Comparison of ENCODE assay signal across 24 cellular contexts in the genomic region with DNA sequence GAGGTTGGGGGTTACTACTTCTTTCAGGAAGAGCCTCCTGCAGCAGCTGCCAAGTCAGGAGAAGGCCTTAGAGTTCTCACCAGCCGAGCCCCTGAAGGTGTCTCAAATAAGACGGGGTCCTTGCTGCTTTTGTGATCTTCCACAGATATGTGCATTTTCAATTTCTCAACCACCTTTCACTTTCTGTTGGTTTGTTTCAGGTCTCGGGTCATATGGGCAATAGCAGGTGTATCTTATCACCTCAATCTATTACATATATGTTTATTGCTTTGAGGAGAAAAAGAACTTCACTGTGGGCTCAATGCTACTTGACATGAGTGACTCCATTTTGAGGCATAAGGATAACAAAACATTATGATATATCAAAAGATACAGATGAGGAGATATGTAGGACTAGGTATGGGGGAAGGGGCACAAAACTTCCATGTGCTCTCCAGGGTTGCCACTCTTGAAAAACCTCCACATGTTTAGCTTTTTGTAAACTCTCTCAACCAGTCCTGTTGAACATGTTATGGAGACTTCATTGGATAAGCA.
DNase-seq lines count a peak whose midpoint lies in the region; ATAC-seq and TF ChIP-seq lines count a peak whose summit lies in the region.
"Had no signal": no experiment of that assay in that cellular context is flagged by ENCODE, and none has a peak within 500 bp of the region (broad histone marks: within the 10 kb centered on the region; RNA-seq: fewer than 3 reads in every experiment).

No MANE protein-coding gene starts in this region.

- no peak for TF ChIP-seq CTCF in GM12865 (IDR thresholded peaks at IDR 0.05; ENCODE audit: insufficient read depth, low read depth, low read length, missing control alignments)

- no peaks in the 10 kb centered on the region for H4K20me1 ChIP-seq in Karpas-422 (ENCODE audit: insufficient read depth, low read depth, low read length)

- no peak overlapping the region for H3K27ac ChIP-seq in Karpas-422 (ENCODE audit: low read length)
- H3K27ac ChIP-seq: 22Rv1, foreskin keratinocyte, transverse colon had no signal

- no peaks in the 10 kb centered on the region for H3K27me3 ChIP-seq in Karpas-422 (ENCODE audit: low read length)
- H3K27me3 ChIP-seq: foreskin keratinocyte, transverse colon had no signal

- H3K79me2 ChIP-seq in Karpas-422 (ENCODE audit: low read length): no peaks in the 10 kb centered on the region

- no peaks in the 10 kb centered on the region for H3K4me1 ChIP-seq in Karpas-422 (ENCODE audit: low read length)
- H3K4me1 ChIP-seq: foreskin keratinocyte, transverse colon had no signal

- H3K36me3 ChIP-seq in Karpas-422 (ENCODE audit: insufficient read depth, low read length): no peaks in the 10 kb centered on the region
- H3K36me3 ChIP-seq: transverse colon had no signal

- DNase-seq in GM12865 (ENCODE audit: low read depth) (peak; percentile 10), medulla oblongata (ENCODE audit: extremely low spot score) (no peak), Karpas-422 (no peak)
- DNase-seq: activated CD4-positive, alpha-beta T cell treated with anti-CD3 and anti-CD28 coated beads, Interleukin-2, amount 10 ng/mL, durations not matched to agents 7 days and 5 days; activated CD8-positive, alpha-beta memory T cell treated with anti-CD3 and anti-CD28 coated beads, Interleukin-2, amount 50 U/mL, for 4 hours; activated naive CD8-positive, alpha-beta T cell treated with anti-CD3 and anti-CD28 coated beads, Interleukin-2, amount 10 ng/mL, durations not matched to agents 7 days and 5 days; CD8-positive, alpha-beta memory T cell; erythroblast; foreskin keratinocyte; GF-D8; hypothalamus; NCI-H1694; OCI-M1; retina; SHP77 treated with DMSO at 0.1 percent for 48 hours; stimulated activated CD4-positive, alpha-beta T cell treated with anti-CD3 and anti-CD28 coated beads, Interleukin-4, amount 100 ng/mL, for 24 hours; T-cell; transverse colon had no signal

- peaks cover 25% of the 10 kb centered on the region; the same call in 1 of the 2 replicates for H3K9me3 ChIP-seq in Karpas-422 (ENCODE audit: low read length)
- H3K9me3 ChIP-seq: transverse colon had no signal

- H3K9ac ChIP-seq in Karpas-422 (ENCODE audit: low read length): no peak overlapping the region

- peak; percentile 84 for ATAC-seq in GM19438 (IDR thresholded peaks at IDR 0.05; ENCODE audit: low read depth, unreplicated experiment)
- peak; percentile 52 for ATAC-seq in HG02623 (IDR thresholded peaks at IDR 0.05; ENCODE audit: unreplicated experiment)
- peak; percentile 75 for ATAC-seq in HG03342 (IDR thresholded peaks at IDR 0.05; ENCODE audit: unreplicated experiment)
- ATAC-seq in HG02970 (IDR thresholded peaks at IDR 0.05; ENCODE audit: low FRiP score, unreplicated experiment): no peak
- no peak for ATAC-seq in GM21367 (IDR thresholded peaks at IDR 0.05; ENCODE audit: unreplicated experiment)
- ATAC-seq: foreskin keratinocyte, T-cell had no signal

- H3K4me3 ChIP-seq in GM12865 (ENCODE audit: low read depth, low read length): no peak overlapping the region
- no peak overlapping the region for H3K4me3 ChIP-seq in Karpas-422 (ENCODE audit: low read length)
- H3K4me3 ChIP-seq: transverse colon had no signal

- H2AFZ ChIP-seq in Karpas-422 (ENCODE audit: low read length): no peak overlapping the region

- no peak overlapping the region for H3K4me2 ChIP-seq in Karpas-422 (ENCODE audit: low read depth, low read length, poor library complexity, severe bottlenecking)

- no peaks in the 10 kb centered on the region for H3K9me2 ChIP-seq in Karpas-422 (replicated peaks; ENCODE audit: insufficient read depth, low read length)

Comparison
In these comparisons a context has a peak if more than half of its experiments do, and no peak if none do; other contexts are left out.
1. ATAC-seq: peak in GM19438 (single experiment), HG02623 (single experiment) and HG03342 (single experiment); none in HG02970 (single experiment) and GM21367 (single experiment).